9 cellular contexts compared by ENCODE assay signal in the genomic region with DNA sequence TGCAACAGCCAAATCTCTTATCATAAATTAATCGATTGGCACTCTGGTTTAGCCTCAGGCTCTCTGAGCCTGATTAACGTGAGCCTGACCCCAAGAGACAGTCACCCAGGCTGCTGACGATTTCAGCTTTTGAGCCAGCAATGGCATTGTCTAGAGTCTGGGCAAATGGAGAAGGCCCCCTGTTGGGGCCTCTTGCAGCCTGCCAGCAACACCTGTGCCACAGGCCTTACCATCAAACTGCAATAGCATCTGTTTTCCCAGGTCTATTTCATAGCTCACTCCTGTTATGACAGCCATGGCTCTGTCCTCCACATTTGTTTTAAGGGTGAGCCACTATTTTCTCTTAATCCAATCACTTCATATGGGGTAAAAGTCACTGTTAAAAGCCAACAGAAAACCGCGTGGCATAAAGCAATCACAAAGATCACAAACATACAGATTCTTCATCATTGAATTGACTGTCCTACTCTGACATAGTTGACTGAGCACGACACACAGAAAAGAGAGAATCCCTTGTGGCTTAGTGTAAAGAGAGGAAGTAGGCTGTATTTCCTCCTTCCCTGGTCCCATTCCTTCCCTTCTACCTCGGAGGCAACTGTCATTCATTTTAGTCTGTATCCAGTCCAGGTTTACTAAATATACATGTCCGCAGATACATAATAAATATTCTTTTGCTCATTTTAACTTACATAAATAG.
DNase-seq lines count a peak whose midpoint lies in the region; ATAC-seq and TF ChIP-seq lines count a peak whose summit lies in the region.
"Had no signal": no experiment of that assay in that cellular context is flagged by ENCODE, and none has a peak within 500 bp of the region (broad histone marks: within the 10 kb centered on the region; RNA-seq: fewer than 3 reads in every experiment).

No MANE protein-coding gene starts in this region.

- TF ChIP-seq CTCF in GM10266 (IDR thresholded peaks at IDR 0.05; ENCODE audit: control insufficient read depth, insufficient read depth, low read depth, missing control alignments): no peak

- ATAC-seq in GM18909 (IDR thresholded peaks at IDR 0.05; ENCODE audit: poor library complexity, unreplicated experiment): peak; percentile 31

- peak; percentile 41 for DNase-seq in DMS53 treated with DMSO at 0.1 percent for 48 hours (lab: John Stamatoyannopoulos, UW; ENCODE audit: unreplicated experiment)
- peak; percentile 63 for DNase-seq in NCI-H2107 treated with DMSO at 0.1 percent for 48 hours (lab: John Stamatoyannopoulos, UW; ENCODE audit: unreplicated experiment)
- DNase-seq in cerebellar cortex (ENCODE audit: low spot score): peak; percentile 43
- DNase-seq in GOT3 (lab: John Stamatoyannopoulos, UW): no peak
- no peak for DNase-seq in GM10266 (ENCODE audit: extremely low spot score)
- DNase-seq in RKO (ENCODE audit: low spot score): no peak
- DNase-seq in epidermal melanocyte (ENCODE audit: insufficient read length, low spot score): no peak
- DNase-seq: GDM1 had no signal

Comparison
In these comparisons a context has a peak if more than half of its experiments do, and no peak if none do; other contexts are left out.
1. DNase-seq: peak in DMS53 treated with DMSO at 0.1 percent for 48 hours (single experiment), NCI-H2107 treated with DMSO at 0.1 percent for 48 hours (single experiment) and cerebellar cortex (single experiment); none in GOT3 (single experiment), GM10266 (single experiment), RKO (single experiment) and epidermal melanocyte (single experiment).